Comparison of ENCODE assay signal across 15 cellular contexts in genomic region chr11:36008576-36008975, GRCh38.
A peak's percentile ranks its signal among the peaks of the same experiment; 100 is the strongest.
DNase-seq lines count a peak whose midpoint lies in the region; ATAC-seq and TF ChIP-seq lines count a peak whose summit lies in the region.
"Had no signal": no experiment of that assay in that cellular context is flagged by ENCODE, and none has a peak within 500 bp of the region (broad histone marks: within the 10 kb centered on the region; RNA-seq: fewer than 3 reads in every experiment).

No MANE protein-coding gene starts in this region.

- peak overlapping the region; percentile 22; the same call in 1 of the 2 replicates for H3K4me2 ChIP-seq in HCT116 (ENCODE audit: low read length)
- H3K4me2 ChIP-seq in skeletal muscle satellite cell (ENCODE audit: low read length) = peak overlapping the region; percentile 80

- H3K27ac ChIP-seq in HCT116 (ENCODE audit: low read depth, low read length) = no peak overlapping the region
- H3K27ac ChIP-seq in brain microvascular endothelial cell = peak overlapping the region; percentile 14
- peak overlapping the region; percentile 72 for H3K27ac ChIP-seq in left ventricle myocardium inferior (replicated peaks)
- no peak overlapping the region for H3K27ac ChIP-seq in uterus

- H3K27me3 ChIP-seq in HCT116 (ENCODE audit: insufficient read depth, low read length) (no peaks in the 10 kb centered on the region), brain microvascular endothelial cell (replicated peaks) (no peaks in the 10 kb centered on the region), left ventricle myocardium inferior (ENCODE audit: low read depth) (no peaks in the 10 kb centered on the region), skeletal muscle satellite cell (ENCODE audit: control insufficient read depth, insufficient read depth, low read length) (no peaks in the 10 kb centered on the region), uterus (no peaks in the 10 kb centered on the region)

- H3K36me3 ChIP-seq in HCT116 (ENCODE audit: control insufficient read depth in 1 of 2, insufficient read depth in 2 of 2, low read length in 2 of 2) (no peaks in the 10 kb centered on the region), brain microvascular endothelial cell (replicated peaks) (no peaks in the 10 kb centered on the region), left ventricle myocardium inferior (no peaks in the 10 kb centered on the region), skeletal muscle satellite cell (ENCODE audit: insufficient read depth, low read length) (no peaks in the 10 kb centered on the region), uterus (no peaks in the 10 kb centered on the region)

- DNase-seq in HCT116 (ENCODE audit: low read depth, low spot score) (no peak), brain microvascular endothelial cell (no peak), left ventricle myocardium inferior (no peak), HuH-7 (ENCODE audit: low spot score) (no peak), NCI-H748 treated with DMSO at 0.1 percent for 48 hours (lab: John Stamatoyannopoulos, UW) (no peak), uterus (no peak)
- DNase-seq: activated CD4-positive, alpha-beta T cell treated with anti-CD3 and anti-CD28 coated beads, Interleukin-2, amount 50 U/mL, for 1 hour; activated T-cell treated with anti-CD3 and anti-CD28 coated beads, Interleukin-2, amount 50 U/mL, for 48 hours; endodermal cell; NCI-H1105 treated with DMSO at 0.1 percent for 48 hours; NCI-H510A; nucleus accumbens had no signal

- TF ChIP-seq RAD21 in HCT116 (IDR thresholded peaks at IDR 0.05; ENCODE audit: low read depth) = no peak

- H3K4me1 ChIP-seq in HCT116 (ENCODE audit: control insufficient read depth in 1 of 2, insufficient read depth in 2 of 2, low read length in 2 of 2) = peaks cover 11 to 22% of the 10 kb centered on the region in 2 experiments
- H3K4me1 ChIP-seq in left ventricle myocardium inferior = peaks cover 28% of the 10 kb centered on the region
- peaks cover 59% of the 10 kb centered on the region for H3K4me1 ChIP-seq in skeletal muscle satellite cell (ENCODE audit: control insufficient read depth, insufficient read depth, low read length)
- no peaks in the 10 kb centered on the region for H3K4me1 ChIP-seq in uterus

- H3K4me3 ChIP-seq in HCT116 (replicated peaks in 1 of 2; ENCODE audit: low read depth in 1 of 2, low read length in 2 of 2) (no peak overlapping the region), brain microvascular endothelial cell (ENCODE audit: low read depth, low read length) (no peak overlapping the region), left ventricle myocardium inferior (no peak overlapping the region), skeletal muscle satellite cell (ENCODE audit: low read length) (peak overlapping the region; percentile 43), uterus (no peak overlapping the region)
- H3K4me3 ChIP-seq: GM12878 had no signal

- POLR2A ChIA-PET in HCT116 (lab: Charles Lee) = no interaction called here

- in situ Hi-C loops in brain microvascular endothelial cell (cut with HindIII; ENCODE audit: low pct_ligation_motif_present, low sequenced_read_pairs) = no loop called here

- TF ChIP-seq CTCF in HCT116 (IDR thresholded peaks at IDR 0.05 in 2 of 3, conservative IDR thresholded peaks at IDR 0.05 in 1 of 3; ENCODE audit: borderline replicate concordance in 1 of 3, insufficient read depth in 1 of 3, low read depth in 2 of 3, low read length in 2 of 3) (no peak), brain microvascular endothelial cell (IDR thresholded peaks at IDR 0.05; ENCODE audit: low read depth, low read length, missing control alignments) (no peak), left ventricle myocardium inferior (IDR thresholded peaks at IDR 0.05; ENCODE audit: borderline replicate concordance) (no peak), uterus (IDR thresholded peaks at IDR 0.05) (no peak)

- intact Hi-C loops in HCT116 (cut with micrococcal nuclease) = no loop called here
- intact Hi-C loops in left ventricle myocardium inferior (cut with micrococcal nuclease) = no loop called here
- intact Hi-C loops in uterus (cut with DNase I; ENCODE audit: low total_unique reads) = no loop called here

- RAD21 ChIA-PET in HCT116 (lab: Charles Lee; ENCODE audit: low non-redundant PET in 1 of 2, low total read pairs in 2 of 2, uncharacterized antibody in 2 of 2, unreplicated experiment in 2 of 2) = no interaction called here

- H3K9me3 ChIP-seq in HCT116 (ENCODE audit: control insufficient read depth in 1 of 2, insufficient read depth in 1 of 2, low read depth in 1 of 2, low read length in 2 of 2) = no peaks in the 10 kb centered on the region
- peaks cover 7% of the 10 kb centered on the region for H3K9me3 ChIP-seq in left ventricle myocardium inferior (replicated peaks)
- H3K9me3 ChIP-seq in skeletal muscle satellite cell (replicated peaks; ENCODE audit: low read length) = no peaks in the 10 kb centered on the region
- no peaks in the 10 kb centered on the region for H3K9me3 ChIP-seq in uterus

- no peaks in the 10 kb centered on the region for H3K9me2 ChIP-seq in HCT116 (ENCODE audit: insufficient read depth)

- CTCF ChIA-PET in HCT116 (lab: Charles Lee) = no interaction called here

- H3K79me2 ChIP-seq in HCT116 (ENCODE audit: insufficient read depth, low read length) = peaks cover 32% of the 10 kb centered on the region

- ATAC-seq in HCT116 (no peak), HG03342 (IDR thresholded peaks at IDR 0.05; ENCODE audit: unreplicated experiment) (no peak)
- ATAC-seq: GM12878 had no signal

- H2AFZ ChIP-seq in HCT116 (ENCODE audit: low read depth, low read length, poor library complexity, severe bottlenecking) = no peak overlapping the region

- TF ChIP-seq POLR2A in HCT116 (IDR thresholded peaks at IDR 0.05; ENCODE audit: borderline replicate concordance, extremely low read depth, insufficient read depth, insufficient read length) (no peak), uterus (IDR thresholded peaks at IDR 0.05) (no peak)

- BruUV-seq in HCT116 (replicated peaks; lab: Mats Ljungman, UMichigan) = no TSS peak

- H4K20me1 ChIP-seq in HCT116 (ENCODE audit: insufficient read depth) = no peaks in the 10 kb centered on the region

- H3K9ac ChIP-seq in HCT116 (ENCODE audit: low read length) (no peak overlapping the region), skeletal muscle satellite cell (ENCODE audit: low read depth, low read length) (peak overlapping the region; percentile 19)

TF ChIP-seq in HCT116, 20 proteins besides CTCF, POLR2A, EP300 and RAD21 (continues in another document):
- TF ChIP-seq JUND (IDR thresholded peaks at IDR 0.05) (no peak), REST (IDR thresholded peaks at IDR 0.05; ENCODE audit: low read depth) (no peak), EGR1 (IDR thresholded peaks at IDR 0.05; ENCODE audit: low read depth) (no peak), ZFX (IDR thresholded peaks at IDR 0.05) (no peak), EZH2phosphoT487 (IDR thresholded peaks at IDR 0.05; ENCODE audit: borderline replicate concordance) (no peak), POLR2AphosphoS5 (IDR thresholded peaks at IDR 0.05; ENCODE audit: low read depth, low read length) (no peak), ELF1 (IDR thresholded peaks at IDR 0.05; ENCODE audit: borderline replicate concordance, low read depth) (no peak), EZH2 (IDR thresholded peaks at IDR 0.05) (no peak), ZNF274 (IDR thresholded peaks at IDR 0.05; ENCODE audit: low read depth, low read length) (no peak), SIN3A (IDR thresholded peaks at IDR 0.05; ENCODE audit: low read depth) (no peak), ZBTB33 (IDR thresholded peaks at IDR 0.05; ENCODE audit: extremely low read depth, insufficient replicate concordance, low read length) (no peak), SRF (IDR thresholded peaks at IDR 0.05; ENCODE audit: low read depth) (no peak)
- TF ChIP-seq, protein P1, sequence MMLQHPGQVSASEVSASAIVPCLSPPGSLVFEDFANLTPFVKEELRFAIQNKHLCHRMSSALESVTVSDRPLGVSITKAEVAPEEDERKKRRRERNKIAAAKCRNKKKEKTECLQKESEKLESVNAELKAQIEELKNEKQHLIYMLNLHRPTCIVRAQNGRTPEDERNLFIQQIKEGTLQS (IDR thresholded peaks at IDR 0.05) = no peak

Comparison
In these comparisons a context has a peak if more than half of its experiments do, and no peak if none do; other contexts are left out.
1. H3K27ac ChIP-seq: peak in brain microvascular endothelial cell (single experiment) and left ventricle myocardium inferior (single experiment); none in HCT116 (single experiment) and uterus (0 of 2).